In genomic region chrX:135429429-135429828, GRCh38 we compare ENCODE assay signal across 22 cellular contexts. TPM values are rescaled to one million over a fixed set of nuclear protein-coding genes. Genes with fewer than 3 reads are reported as not detected.
A peak's percentile ranks its signal among the peaks of the same experiment; 100 is the strongest.
DNase-seq lines count a peak whose midpoint lies in the region; ATAC-seq, FAIRE-seq and TF ChIP-seq lines count a peak whose summit lies in the region.
"Had no signal": no experiment of that assay in that cellular context is flagged by ENCODE, and none has a peak within 500 bp of the region (broad histone marks: within the 10 kb centered on the region; RNA-seq: fewer than 3 reads in every experiment).

No MANE protein-coding gene starts in this region.

- no peak for TF ChIP-seq POLR2A in GM12892 (IDR thresholded peaks at IDR 0.05; ENCODE audit: low read depth, low read length)

- FAIRE-seq in GM12892 (lab: Jason Lieb, UNC) = peak; percentile 65
- FAIRE-seq: A204.1, D721Med, G401.6, GM12891, GM18507 had no signal

- H3K4me1 Mint-ChIP-seq in activated T-cell treated with anti-CD3 and anti-CD28 coated beads, Interleukin-2, amount 50 U/mL, for 72 hours (ENCODE audit: low read depth) = peaks cover 18% of the 10 kb centered on the region
- H3K4me1 Mint-ChIP-seq in activated T-helper 17 cell treated with anti-CD3 and anti-CD28 coated beads, Interleukin-2, amount 50 U/mL, for 72 hours = no peaks in the 10 kb centered on the region
- H3K4me1 Mint-ChIP-seq in stimulated activated effector memory CD8-positive, alpha-beta T cell treated with anti-CD3 and anti-CD28 coated beads, Interleukin-12 subunit alpha, Interleukin-12 subunit beta, amount 100 ng/mL, for 72 hours = peaks cover 9% of the 10 kb centered on the region
- H3K4me1 Mint-ChIP-seq: B cell had no signal

- H3K27me3 Mint-ChIP-seq in activated T-cell treated with anti-CD3 and anti-CD28 coated beads, Interleukin-2, amount 50 U/mL, for 72 hours (ENCODE audit: low read depth) = peaks cover 50% of the 10 kb centered on the region
- H3K27me3 Mint-ChIP-seq in activated T-helper 17 cell treated with anti-CD3 and anti-CD28 coated beads, Interleukin-2, amount 50 U/mL, for 72 hours = no peaks in the 10 kb centered on the region

- peaks cover 8 to 11% of the 10 kb centered on the region in 2 donors for H3K36me3 Mint-ChIP-seq in activated T-cell treated with anti-CD3 and anti-CD28 coated beads, Interleukin-2, amount 50 U/mL, for 72 hours (ENCODE audit: insufficient read depth in 2 of 2)
- no peaks in the 10 kb centered on the region for H3K36me3 Mint-ChIP-seq in activated T-helper 17 cell treated with anti-CD3 and anti-CD28 coated beads, Interleukin-2, amount 50 U/mL, for 72 hours (ENCODE audit: low read depth)
- H3K36me3 Mint-ChIP-seq in stimulated activated effector memory CD8-positive, alpha-beta T cell treated with anti-CD3 and anti-CD28 coated beads, Interleukin-12 subunit alpha, Interleukin-12 subunit beta, amount 100 ng/mL, for 72 hours = no peaks in the 10 kb centered on the region
- H3K36me3 Mint-ChIP-seq: CD8-positive, alpha-beta T cell had no signal

- H3K9me3 Mint-ChIP-seq in activated T-cell treated with anti-CD3 and anti-CD28 coated beads, Interleukin-2, amount 50 U/mL, for 72 hours = peaks cover 3 to 6% of the 10 kb centered on the region in 2 donors
- H3K9me3 Mint-ChIP-seq in activated T-helper 17 cell treated with anti-CD3 and anti-CD28 coated beads, Interleukin-2, amount 50 U/mL, for 72 hours = peaks cover 3% of the 10 kb centered on the region
- H3K9me3 Mint-ChIP-seq in stimulated activated effector memory CD8-positive, alpha-beta T cell treated with anti-CD3 and anti-CD28 coated beads, Interleukin-12 subunit alpha, Interleukin-12 subunit beta, amount 100 ng/mL, for 72 hours = peaks cover 11% of the 10 kb centered on the region

- H3K27ac Mint-ChIP-seq in activated T-cell treated with anti-CD3 and anti-CD28 coated beads, Interleukin-2, amount 50 U/mL, for 72 hours = no peak overlapping the region
- no peak overlapping the region for H3K27ac Mint-ChIP-seq in activated T-helper 17 cell treated with anti-CD3 and anti-CD28 coated beads, Interleukin-2, amount 50 U/mL, for 72 hours
- H3K27ac Mint-ChIP-seq in stimulated activated effector memory CD8-positive, alpha-beta T cell treated with anti-CD3 and anti-CD28 coated beads, Interleukin-12 subunit alpha, Interleukin-12 subunit beta, amount 100 ng/mL, for 72 hours = no peak overlapping the region
- H3K27ac Mint-ChIP-seq: B cell; CD4-positive, alpha-beta T cell; CD8-positive, alpha-beta T cell had no signal

- H3K4me3 Mint-ChIP-seq in activated T-cell treated with anti-CD3 and anti-CD28 coated beads, Interleukin-2, amount 50 U/mL, for 72 hours = no peak overlapping the region
- no peak overlapping the region for H3K4me3 Mint-ChIP-seq in activated T-helper 17 cell treated with anti-CD3 and anti-CD28 coated beads, Interleukin-2, amount 50 U/mL, for 72 hours
- no peak overlapping the region for H3K4me3 Mint-ChIP-seq in stimulated activated effector memory CD8-positive, alpha-beta T cell treated with anti-CD3 and anti-CD28 coated beads, Interleukin-12 subunit alpha, Interleukin-12 subunit beta, amount 100 ng/mL, for 72 hours
- H3K4me3 Mint-ChIP-seq: B cell; CD4-positive, alpha-beta T cell; CD8-positive, alpha-beta T cell had no signal

- ATAC-seq in activated T-cell treated with anti-CD3 and anti-CD28 coated beads, Interleukin-2, amount 50 U/mL, for 72 hours (replicated peaks in 1 of 2) = peak; percentile 31 to 67
- peak; percentile 58 for ATAC-seq in activated T-helper 17 cell treated with anti-CD3 and anti-CD28 coated beads, Interleukin-2, amount 50 U/mL, for 72 hours (replicated peaks)
- peak; percentile 56 for ATAC-seq in stimulated activated effector memory CD8-positive, alpha-beta T cell treated with anti-CD3 and anti-CD28 coated beads, Interleukin-12 subunit alpha, Interleukin-12 subunit beta, amount 100 ng/mL, for 72 hours
- ATAC-seq in GM18520 (IDR thresholded peaks at IDR 0.05; ENCODE audit: unreplicated experiment) = no peak
- no peak for ATAC-seq in stimulated activated naive CD8-positive, alpha-beta T cell treated with anti-CD3 and anti-CD28 coated beads, Interleukin-15, Interleukin-2, amounts not matched to agents 100 U/mL and 50 U/mL, for 24 hours
- ATAC-seq: CD8-positive, alpha-beta T cell had no signal

- DNase-seq in activated T-cell treated with anti-CD3 and anti-CD28 coated beads, Interleukin-2, amount 50 U/mL, for 72 hours = no peak
- DNase-seq in activated T-cell treated with anti-CD3 and anti-CD28 coated beads, Interleukin-2, amount 50 U/mL, for 1 hour = no peak
- DNase-seq in GM12892 (ENCODE audit: insufficient read length) (no peak), NCI-H526 (lab: John Stamatoyannopoulos, UW) (no peak)
- no peak for DNase-seq in stimulated activated effector memory CD8-positive, alpha-beta T cell treated with anti-CD3 and anti-CD28 coated beads, Interleukin-12 subunit alpha, Interleukin-12 subunit beta, amount 100 ng/mL, for 72 hours (ENCODE audit: low spot score in 2 of 2)
- DNase-seq in stimulated activated naive CD8-positive, alpha-beta T cell treated with anti-CD3 and anti-CD28 coated beads, Interleukin-15, Interleukin-2, amounts not matched to agents 100 U/mL and 50 U/mL, for 24 hours = no peak
- DNase-seq: 8988T; AML-193; Caco-2; Calu3; CD4-positive, alpha-beta T cell; CD8-positive, alpha-beta T cell; DMS79 treated with DMSO at 0.1 percent for 48 hours; GF-D8 had no signal

RNA-seq across cellular contexts. Expression of gene SMIM10L2A, which starts 7.7 kb away (rescaled TPM):
- under 1 TPM; 0.24 to 0.44 TPM for total RNA-seq in activated T-cell treated with anti-CD3 and anti-CD28 coated beads, Interleukin-2, amount 50 U/mL, for 72 hours
- polyA plus RNA-seq in GM12892 (2012; ENCODE audit: missing spikeins) = not detected
- total RNA-seq in activated T-helper 17 cell treated with anti-CD3 and anti-CD28 coated beads, Interleukin-2, amount 50 U/mL, for 72 hours = under 1 TPM; 0.06 to 0.82 TPM

Comparison
In these comparisons a context has a peak if more than half of its experiments do, and no peak if none do; other contexts are left out.
1. ATAC-seq: peak in activated T-cell treated with anti-CD3 and anti-CD28 coated beads, Interleukin-2, amount 50 U/mL, for 72 hours (2 of 2), activated T-helper 17 cell treated with anti-CD3 and anti-CD28 coated beads, Interleukin-2, amount 50 U/mL, for 72 hours (single experiment) and stimulated activated effector memory CD8-positive, alpha-beta T cell treated with anti-CD3 and anti-CD28 coated beads, Interleukin-12 subunit alpha, Interleukin-12 subunit beta, amount 100 ng/mL, for 72 hours (single experiment); none in GM18520 (single experiment) and stimulated activated naive CD8-positive, alpha-beta T cell treated with anti-CD3 and anti-CD28 coated beads, Interleukin-15, Interleukin-2, amounts not matched to agents 100 U/mL and 50 U/mL, for 24 hours (single experiment).